8 cellular contexts compared by ENCODE assay signal in genomic region chr19:42279902-42280760, GRCh38. TPM values are rescaled to one million over a fixed set of nuclear protein-coding genes. Genes with fewer than 3 reads are reported as not detected.
DNase-seq lines count a peak whose midpoint lies in the region; ATAC-seq, FAIRE-seq and TF ChIP-seq lines count a peak whose summit lies in the region.

No MANE protein-coding gene starts in this region.

- peak overlapping the region; percentile 46 for H2BK120ac ChIP-seq in mesendoderm (ENCODE audit: low read depth, low read length)

- H3K4me2 ChIP-seq in mesendoderm (ENCODE audit: low read length): peak overlapping the region; percentile 64

- no peaks in the 10 kb centered on the region for H3K27me3 Mint-ChIP-seq in effector memory CD8-positive, alpha-beta T cell

- H3K27ac Mint-ChIP-seq in effector memory CD8-positive, alpha-beta T cell: peak overlapping the region; percentile 91 to 93

- H3K23ac ChIP-seq in mesendoderm (ENCODE audit: low read length): no peak overlapping the region

- no CpG with 5 or more reads among the region's 84 CpGs for WGBS in mesendoderm (ENCODE audit: extremely low coverage, insufficient coverage, low lambda C conversion rate)

- ATAC-seq in effector memory CD8-positive, alpha-beta T cell (replicated peaks): peak; percentile 34

- peak; percentile 89 for FAIRE-seq in GM18507 (lab: Jason Lieb, UNC)

- peaks cover 35% of the 10 kb centered on the region for H3K36me3 Mint-ChIP-seq in effector memory CD8-positive, alpha-beta T cell (ENCODE audit: insufficient read depth)

- no peak overlapping the region for H2AK5ac ChIP-seq in mesendoderm (ENCODE audit: low read length)

- TF ChIP-seq CTCF in 22Rv1 (IDR thresholded peaks at IDR 0.05): peak; percentile 94

- H3K79me1 ChIP-seq in mesendoderm (ENCODE audit: low read length): peaks cover 11% of the 10 kb centered on the region

- peaks cover 43 to 46% of the 10 kb centered on the region in 2 donors for H3K4me1 Mint-ChIP-seq in effector memory CD8-positive, alpha-beta T cell (ENCODE audit: low read depth in 2 of 2)

- peak overlapping the region; percentile 7 for H4K8ac ChIP-seq in mesendoderm (ENCODE audit: low read depth, low read length)

- H3K9me3 Mint-ChIP-seq in effector memory CD8-positive, alpha-beta T cell: no peaks in the 10 kb centered on the region

- H3K56ac ChIP-seq in mesendoderm (ENCODE audit: low read length): peak overlapping the region; percentile 90

- peak overlapping the region; percentile 84 to 85 for H3K4me3 Mint-ChIP-seq in effector memory CD8-positive, alpha-beta T cell

- H3K27ac ChIP-seq in 22Rv1 (peak overlapping the region; percentile 89), mesendoderm (ENCODE audit: low read depth, low read length) (peak overlapping the region; percentile 65)

- H3K4me3 ChIP-seq in mesendoderm (ENCODE audit: low read length): peak overlapping the region; percentile 58

- H3K27me3 ChIP-seq in mesendoderm (ENCODE audit: insufficient read depth, low read length, poor library complexity): no peaks in the 10 kb centered on the region

- H3K18ac ChIP-seq in mesendoderm (ENCODE audit: low read length): peak overlapping the region; percentile 86

- H2BK15ac ChIP-seq in mesendoderm (replicated peaks; ENCODE audit: low read depth): no peak overlapping the region

- H3K4ac ChIP-seq in mesendoderm (ENCODE audit: low read depth, low read length): peak overlapping the region; percentile 71

- H3K4me1 ChIP-seq in mesendoderm (ENCODE audit: control insufficient read depth, low read depth, low read length): peaks cover 13% of the 10 kb centered on the region

- no peaks in the 10 kb centered on the region for H3K36me3 ChIP-seq in mesendoderm (ENCODE audit: control insufficient read depth, insufficient read depth, low read length)

- peak overlapping the region; percentile 71 for H3K9ac ChIP-seq in mesendoderm (ENCODE audit: low read length)

- peaks cover 5% of the 10 kb centered on the region for H3K79me2 ChIP-seq in mesendoderm (ENCODE audit: control insufficient read depth, insufficient read depth, low read length)

- no peak overlapping the region for H2BK5ac ChIP-seq in mesendoderm (ENCODE audit: low read length)

- no peak overlapping the region for H4K5ac ChIP-seq in mesendoderm (ENCODE audit: low read length)

- DNase-seq in GM18507 (ENCODE audit: extremely low spot score, insufficient read length, low read depth) (peak; percentile 88), HK-2 (ENCODE audit: unreplicated experiment) (peak; percentile 94), NCI-H82 (lab: John Stamatoyannopoulos, UW) (peak; percentile 98), mesendoderm (peak; percentile 76)
- peak; percentile 64 to 73 for DNase-seq in activated CD8-positive, alpha-beta memory T cell treated with anti-CD3 and anti-CD28 coated beads for 4 hours (ENCODE audit: low read depth in 2 of 2)
- peak; percentile 79 to 80 (median 80) for DNase-seq in effector memory CD8-positive, alpha-beta T cell
- peak; percentile 69 for DNase-seq in stimulated activated CD8-positive, alpha-beta memory T cell treated with anti-CD3 and anti-CD28 coated beads, Interleukin-12 subunit alpha, Interleukin-12 subunit beta, amount 100 ng/mL, for 4 hours (ENCODE audit: low read depth)

RNA-seq across cellular contexts. Expression of gene CIC, which starts 11.1 kb away (rescaled TPM):
- polyA plus RNA-seq in mesendoderm (2013, experiment 1 of 2): 21.7 TPM
- polyA plus RNA-seq in mesendoderm (2013, experiment 2 of 2): 22.2 TPM

RNA-seq across cellular contexts. Expression of gene PRR19, which starts 21.8 kb away (rescaled TPM):
- polyA plus RNA-seq in mesendoderm (2013, experiment 1 of 2): 4.3 TPM
- 4.4 TPM for polyA plus RNA-seq in mesendoderm (2013, experiment 2 of 2)

RNA-seq across cellular contexts. Expression of gene PAFAH1B3, which starts 22.3 kb away (rescaled TPM):
- polyA plus RNA-seq in mesendoderm (2013, experiment 1 of 2): 81.4 TPM
- 78.9 TPM for polyA plus RNA-seq in mesendoderm (2013, experiment 2 of 2)

RNA-seq across cellular contexts. Expression of gene ERF, which starts 25.2 kb away (rescaled TPM):
- 42.7 TPM for polyA plus RNA-seq in mesendoderm (2013, experiment 1 of 2)
- 42.7 TPM for polyA plus RNA-seq in mesendoderm (2013, experiment 2 of 2)

RNA-seq across cellular contexts. Expression of gene TMEM145, which starts 33.0 kb away (rescaled TPM):
- polyA plus RNA-seq in mesendoderm (2013, experiment 1 of 2): 1.2 TPM
- polyA plus RNA-seq in mesendoderm (2013, experiment 2 of 2): 1.2 TPM

Comparison
In these comparisons a context has a peak if more than half of its experiments do, and no peak if none do; other contexts are left out.
1. Peak in every context shown above with its lines: DNase-seq, ATAC-seq, H3K4me3 ChIP-seq and H3K27ac ChIP-seq.